9 cellular contexts compared by ENCODE assay signal in the genomic region with DNA sequence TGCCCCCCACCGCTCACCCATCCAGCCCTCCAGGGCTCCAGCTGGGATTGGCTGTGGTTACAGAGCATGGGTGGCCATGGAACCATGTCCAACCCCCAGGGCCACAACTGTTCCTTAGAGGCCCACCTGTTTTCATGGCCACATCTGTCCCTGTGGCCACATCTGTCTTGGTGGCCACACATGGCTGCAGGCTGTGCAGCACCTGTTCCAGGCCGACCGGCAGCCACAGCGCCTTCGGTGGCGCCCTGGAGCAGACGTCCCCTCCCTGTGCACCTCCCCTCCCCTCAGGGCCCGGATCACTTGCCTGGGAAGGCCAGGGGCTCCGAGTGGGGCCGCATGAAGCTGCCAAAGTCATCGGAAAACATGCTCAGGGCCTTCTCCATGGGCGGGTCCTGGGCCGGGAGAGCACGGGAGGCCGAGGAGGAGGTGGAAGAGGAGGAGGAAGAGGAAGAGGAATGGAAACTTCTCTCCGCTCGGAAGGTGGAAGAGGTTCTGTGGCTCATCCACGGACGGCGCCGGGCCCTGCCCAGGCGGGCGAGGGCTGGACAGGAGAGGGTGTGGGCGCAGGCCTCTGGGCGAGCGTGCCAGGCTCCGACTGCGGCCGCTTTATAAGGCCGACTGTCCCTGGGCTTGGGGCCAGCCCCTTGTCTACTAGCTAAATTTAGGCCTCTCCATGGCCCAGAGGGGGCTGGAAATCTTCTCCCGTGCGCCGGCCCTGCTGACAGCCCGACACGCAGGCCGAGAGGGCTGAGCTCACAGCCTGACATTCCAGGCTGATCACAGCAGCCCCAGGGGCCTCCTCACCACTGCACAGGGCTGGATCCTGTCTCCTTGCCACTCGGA. TPM values are rescaled to one million over a fixed set of nuclear protein-coding genes. Genes with fewer than 3 reads are reported as not detected.
DNase-seq lines count a peak whose midpoint lies in the region; ATAC-seq and TF ChIP-seq lines count a peak whose summit lies in the region.
"Had no signal": no experiment of that assay in that cellular context is flagged by ENCODE, and none has a peak within 500 bp of the region (broad histone marks: within the 10 kb centered on the region; RNA-seq: fewer than 3 reads in every experiment).

A gene (minus strand): TSS at position 583 of the 843 bp plus-strand sequence. CDS start 80 bp downstream, at position 503.

- H3K79me2 ChIP-seq in mesendoderm (ENCODE audit: control insufficient read depth, insufficient read depth, low read length): no peaks in the 10 kb centered on the region

- no peaks in the 10 kb centered on the region for H3K79me1 ChIP-seq in mesendoderm (ENCODE audit: low read length)

- no peak within 1 kb of the TSS for H2BK120ac ChIP-seq in mesendoderm (ENCODE audit: low read depth, low read length)

- peak within 1 kb of the TSS; percentile 54 for H3K56ac ChIP-seq in mesendoderm (ENCODE audit: low read length)

- H2BK15ac ChIP-seq in mesendoderm (replicated peaks; ENCODE audit: low read depth): no peak within 1 kb of the TSS

- H3K9me3 ChIP-seq in upper lobe of left lung: no peaks in the 10 kb centered on the region

- H4K8ac ChIP-seq in mesendoderm (ENCODE audit: low read depth, low read length): no peak within 1 kb of the TSS

- H3K9ac ChIP-seq in mesendoderm (ENCODE audit: low read length): no peak within 1 kb of the TSS

- TF ChIP-seq POLR2A in upper lobe of left lung (IDR thresholded peaks at IDR 0.05): no peak

- TF ChIP-seq EP300 in upper lobe of left lung (IDR thresholded peaks at IDR 0.05): no peak

- no peak within 1 kb of the TSS for H2AK5ac ChIP-seq in mesendoderm (ENCODE audit: low read length)

- H3K23ac ChIP-seq in mesendoderm (ENCODE audit: low read length): no peak within 1 kb of the TSS

- H3K27ac ChIP-seq in dorsolateral prefrontal cortex (peak within 1 kb of the TSS in 55 of 59 donors; percentile 11 to 94 (median 69)), mesendoderm (ENCODE audit: low read depth, low read length) (no peak within 1 kb of the TSS), upper lobe of left lung (peak within 1 kb of the TSS; percentile 40 to 77 (median 64))

- no peaks in the 10 kb centered on the region for H3K36me3 Mint-ChIP-seq in activated CD4-positive, alpha-beta T cell treated with anti-CD3 and anti-CD28 coated beads for 36 hours (ENCODE audit: low read depth)

- H3K9me3 Mint-ChIP-seq in activated CD4-positive, alpha-beta T cell treated with anti-CD3 and anti-CD28 coated beads for 36 hours (ENCODE audit: low read depth): no peaks in the 10 kb centered on the region

- H3K4me2 ChIP-seq in mesendoderm (ENCODE audit: low read length): no peak within 1 kb of the TSS

- ATAC-seq in upper lobe of left lung (ENCODE audit: low FRiP score in 2 of 2): peak; percentile 54 to 80
- no peak for ATAC-seq in GM21723 (IDR thresholded peaks at IDR 0.05; ENCODE audit: unreplicated experiment)
- ATAC-seq in activated CD4-positive, alpha-beta T cell treated with anti-CD3 and anti-CD28 coated beads for 36 hours: no peak

- H2BK5ac ChIP-seq in mesendoderm (ENCODE audit: low read length): no peak within 1 kb of the TSS

- no peak within 1 kb of the TSS for H3K27ac Mint-ChIP-seq in activated CD4-positive, alpha-beta T cell treated with anti-CD3 and anti-CD28 coated beads for 36 hours

- no peak within 1 kb of the TSS for H3K18ac ChIP-seq in mesendoderm (ENCODE audit: low read length)

- peaks cover 2% of the 10 kb centered on the region for H3K4me1 Mint-ChIP-seq in activated CD4-positive, alpha-beta T cell treated with anti-CD3 and anti-CD28 coated beads for 36 hours

- H3K4me3 ChIP-seq in dorsolateral prefrontal cortex (peak within 1 kb of the TSS in 29 of 59 donors; percentile 4 to 40 (median 20)), mesendoderm (ENCODE audit: low read length) (no peak within 1 kb of the TSS), upper lobe of left lung (peak within 1 kb of the TSS in 2 of 4 donors; percentile 13 to 24)

- H4K5ac ChIP-seq in mesendoderm (ENCODE audit: low read length): no peak within 1 kb of the TSS

- peaks cover 0 to 7% (median 0%) of the 10 kb centered on the region in 45 donors for H3K27me3 ChIP-seq in dorsolateral prefrontal cortex
- no peaks in the 10 kb centered on the region for H3K27me3 ChIP-seq in mesendoderm (ENCODE audit: insufficient read depth, low read length, poor library complexity)
- H3K27me3 ChIP-seq in upper lobe of left lung: no peaks in the 10 kb centered on the region

- TF ChIP-seq CTCF in dorsolateral prefrontal cortex (IDR thresholded peaks at IDR 0.05 in 54 of 56, conservative IDR thresholded peaks at IDR 0.05 in 2 of 56; ENCODE audit: low read depth in 1 of 56, partially characterized antibody in 56 of 56): peak in 2 of 56 donors; percentile 3 to 14
- no peak for TF ChIP-seq CTCF in upper lobe of left lung (IDR thresholded peaks at IDR 0.05)

- H3K36me3 ChIP-seq in mesendoderm (ENCODE audit: control insufficient read depth, insufficient read depth, low read length): no peaks in the 10 kb centered on the region
- H3K36me3 ChIP-seq in upper lobe of left lung: no peaks in the 10 kb centered on the region

- DNase-seq in DMS 273 (lab: John Stamatoyannopoulos, UW; ENCODE audit: unreplicated experiment) (peak; percentile 31), DMS 273 treated with DMSO at 0.1 percent for 48 hours (lab: John Stamatoyannopoulos, UW) (no peak), dorsolateral prefrontal cortex (peak in 6 of 10 donors; percentile 29 to 98 (median 51)), mesendoderm (peak; percentile 74), upper lobe of left lung (peak; percentile 47 to 88), NCI-H748 treated with DMSO at 0.1 percent for 48 hours (lab: John Stamatoyannopoulos, UW) (no peak)
- no peak for DNase-seq in activated CD4-positive, alpha-beta T cell treated with anti-CD3 and anti-CD28 coated beads for 36 hours

- peaks cover 3% of the 10 kb centered on the region for H3K4me1 ChIP-seq in mesendoderm (ENCODE audit: control insufficient read depth, low read depth, low read length)
- H3K4me1 ChIP-seq in upper lobe of left lung: peaks cover 13 to 25% (median 16%) of the 10 kb centered on the region in 4 donors

- H3K27me3 Mint-ChIP-seq in activated CD4-positive, alpha-beta T cell treated with anti-CD3 and anti-CD28 coated beads for 36 hours: no peaks in the 10 kb centered on the region

- CTCF ChIA-PET in activated CD4-positive, alpha-beta T cell treated with anti-CD3 and anti-CD28 coated beads for 36 hours (lab: Charles Lee): interaction anchor here (0.6 to 1.2 kb wide), 3 partner anchors 8 to 226 kb away, joined by 3 read pairs; no protein-coding TSS in a partner anchor

- WGBS in mesendoderm (ENCODE audit: extremely low coverage, insufficient coverage, low lambda C conversion rate): no CpG with 5 or more reads among the region's 37 CpGs
- 44 to 57% methylated on average over 35 to 37 of the region's 37 CpGs for WGBS in upper lobe of left lung, 2 donors

- intact Hi-C loops in dorsolateral prefrontal cortex (cut with DNase I): no loop called here
- intact Hi-C loops in activated CD4-positive, alpha-beta T cell treated with anti-CD3 and anti-CD28 coated beads for 36 hours (cut with DNase I, micrococcal nuclease): no loop called here

- no peak within 1 kb of the TSS for H3K4me3 Mint-ChIP-seq in activated CD4-positive, alpha-beta T cell treated with anti-CD3 and anti-CD28 coated beads for 36 hours

- H3K4ac ChIP-seq in mesendoderm (ENCODE audit: low read depth, low read length): no peak within 1 kb of the TSS

- POLR2A ChIA-PET in activated CD4-positive, alpha-beta T cell treated with anti-CD3 and anti-CD28 coated beads for 36 hours (lab: Charles Lee): no interaction called here

RNA-seq across cellular contexts. Expression of the gene that starts here (rescaled TPM):
- total RNA-seq in dorsolateral prefrontal cortex: 10 to 100 TPM in 2 of 120 experiments, 1 to 10 TPM in 107, under 1 TPM in 11; 0.34 to 16.8 (median 2.1) TPM
- polyA plus RNA-seq in mesendoderm (2013, experiment 1 of 2): 0.03 TPM
- polyA plus RNA-seq in mesendoderm (2013, experiment 2 of 2): 0.07 TPM
- 1 to 10 TPM; 1.0 to 9.2 (median 3.0) TPM for total RNA-seq in upper lobe of left lung
- not detected for total RNA-seq in activated CD4-positive, alpha-beta T cell treated with anti-CD3 and anti-CD28 coated beads for 36 hours
- total RNA-seq: T-helper 1 cell treated with Interleukin-12 subunit alpha and Interleukin-12 subunit beta and Interleukin-4 antibody, amounts not matched to agents 30 ng/mL and 1 ng/mL, for 36 hours had no signal

Comparison
In these comparisons a context has a peak if more than half of its experiments do, and no peak if none do; other contexts are left out.
1. DNase-seq: peak in DMS 273 (single experiment), dorsolateral prefrontal cortex (6 of 10), mesendoderm (single experiment) and upper lobe of left lung (2 of 2); none in DMS 273 treated with DMSO at 0.1 percent for 48 hours (single experiment), NCI-H748 treated with DMSO at 0.1 percent for 48 hours (single experiment) and activated CD4-positive, alpha-beta T cell treated with anti-CD3 and anti-CD28 coated beads for 36 hours (single experiment).
2. ATAC-seq: peak in upper lobe of left lung (2 of 2); none in GM21723 (single experiment) and activated CD4-positive, alpha-beta T cell treated with anti-CD3 and anti-CD28 coated beads for 36 hours (single experiment).